8 cellular contexts compared by ENCODE assay signal in the genomic region with DNA sequence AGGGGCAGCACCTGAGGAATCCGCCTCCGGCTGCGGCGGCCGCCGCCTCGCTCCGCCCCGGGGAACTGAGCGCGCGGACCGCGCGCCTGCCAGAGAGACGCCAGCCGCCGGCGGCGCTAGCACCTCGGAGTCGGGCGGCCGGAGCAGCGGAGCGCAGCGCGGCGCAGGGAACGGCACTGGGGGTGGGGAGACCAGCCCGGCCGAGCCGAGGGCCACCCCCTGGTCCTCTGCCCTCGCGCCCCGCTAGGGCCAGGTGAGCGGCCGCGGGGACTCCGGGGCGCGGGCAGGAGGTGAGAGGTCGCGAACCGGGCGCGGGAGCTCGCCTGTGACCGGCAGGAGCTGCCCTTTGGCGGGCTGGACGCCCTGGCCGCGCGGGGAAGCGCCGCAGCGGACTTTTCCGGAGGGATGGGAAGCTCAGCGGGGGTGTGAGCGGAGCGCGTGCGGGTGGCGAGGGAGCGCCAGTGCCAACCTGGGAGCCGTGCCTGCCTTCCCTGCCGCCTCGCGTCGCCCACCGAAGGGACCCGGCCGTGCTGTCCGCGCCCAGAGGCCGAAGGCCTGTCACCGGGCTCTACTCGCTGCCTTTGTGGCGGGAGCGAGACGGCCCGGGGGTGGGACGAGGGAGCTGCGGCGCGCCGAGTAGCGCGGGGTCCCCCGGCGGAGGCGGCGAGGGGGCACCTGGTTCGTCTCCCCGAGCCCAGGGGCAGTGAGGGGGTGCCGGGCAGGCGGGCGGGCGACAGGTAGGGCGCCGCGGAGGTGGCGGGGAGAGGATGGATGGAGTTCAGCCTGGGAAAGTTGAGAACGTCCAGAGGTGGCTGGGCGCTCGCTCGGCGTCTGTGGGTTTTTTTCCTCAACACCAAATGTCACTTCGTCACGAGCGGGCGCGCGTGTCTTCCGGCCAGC. TPM values are rescaled to one million over a fixed set of nuclear protein-coding genes. Genes with fewer than 3 reads are reported as not detected.
A peak's percentile ranks its signal among the peaks of the same experiment; 100 is the strongest.
DNase-seq lines count a peak whose midpoint lies in the region; ATAC-seq, FAIRE-seq and TF ChIP-seq lines count a peak whose summit lies in the region.

A gene (plus strand): TSS at position 92 of the 900 bp plus-strand sequence. CDS start 141,287 bp downstream, outside the sequence.

- H3K23me2 ChIP-seq in H9 (ENCODE audit: insufficient read length, low read depth, low read length, poor library complexity, severe bottlenecking): peaks cover 10% of the 10 kb centered on the region

- peak within 1 kb of the TSS; percentile 38 for H3K4me3 Mint-ChIP-seq in CD8-positive, alpha-beta T cell
- H3K4me3 Mint-ChIP-seq in H9: peak within 1 kb of the TSS; percentile 61 to 81

- H3K9ac ChIP-seq in H9 (ENCODE audit: extremely low read depth, insufficient read length, low read length): no peak within 1 kb of the TSS
- H3K9ac ChIP-seq in HepG2 (ENCODE audit: insufficient read depth, low read depth, low read length): 0 out of 2 replicates have a peak within 1 kb of the TSS, but pooled peaks have one; percentile 8

- no peaks in the 10 kb centered on the region for H3K79me2 ChIP-seq in H9 (ENCODE audit: insufficient read depth, low read length)
- no peaks in the 10 kb centered on the region for H3K79me2 ChIP-seq in HepG2 (ENCODE audit: insufficient read depth, low read length)

- POLR2A ChIA-PET in CD8-positive, alpha-beta T cell (lab: Charles Lee): no interaction called here
- POLR2A ChIA-PET in HepG2 (lab: Yijun Ruan, JAX): no interaction called here

- no peak within 1 kb of the TSS for H2BK20ac ChIP-seq in H9 (ENCODE audit: low read depth, low read length, poor library complexity, severe bottlenecking)

- TF ChIP-seq POLR2A in HepG2 (IDR thresholded peaks at IDR 0.05; ENCODE audit: insufficient read depth in 1 of 2, low read depth in 2 of 2, low read length in 2 of 2): no peak

- TF ChIP-seq CTCF in CD8-positive, alpha-beta T cell (IDR thresholded peaks at IDR 0.05): no peak
- TF ChIP-seq CTCF in H9 (conservative IDR thresholded peaks at IDR 0.05): peak; percentile 57
- peak; percentile 56 for TF ChIP-seq CTCF in HepG2 (CRISPR knock-in tag; IDR thresholded peaks at IDR 0.05)

- TF ChIP-seq EP300 in HepG2 (IDR thresholded peaks at IDR 0.05; ENCODE audit: low read depth in 2 of 2, low read length in 2 of 2) (no peak), HepG2 (CRISPR knock-in tag; IDR thresholded peaks at IDR 0.05; ENCODE audit: borderline replicate concordance) (no peak)

- no peak within 1 kb of the TSS for H3K4me3 ChIP-seq in CD8-positive, alpha-beta T cell (ENCODE audit: low read depth, low read length)
- peak within 1 kb of the TSS; percentile 40 to 76 (median 61); a peak in 5 of 6 replicates for H3K4me3 ChIP-seq in HepG2 (replicated peaks in 1 of 3; ENCODE audit: insufficient read depth in 1 of 3, low read depth in 2 of 3, low read length in 3 of 3)

- no peak within 1 kb of the TSS for H2BK15ac ChIP-seq in H9 (ENCODE audit: low read depth, low read length)

- no peak for FAIRE-seq in HepG2 (lab: Jason Lieb, UNC)

- peak within 1 kb of the TSS; percentile 56 for H3K4me2 ChIP-seq in H9 (ENCODE audit: insufficient read depth, insufficient read length, low read length)
- H3K4me2 ChIP-seq in HepG2 (ENCODE audit: low read depth, low read length): peak within 1 kb of the TSS; percentile 87

- peaks cover 58% of the 10 kb centered on the region for H3K27me3 Mint-ChIP-seq in CD8-positive, alpha-beta T cell (ENCODE audit: low read depth)
- H3K27me3 Mint-ChIP-seq in H9 (ENCODE audit: low read depth): peaks cover 95% of the 10 kb centered on the region

- WGBS in H9 (ENCODE audit: extremely low coverage, insufficient read length, low lambda C conversion rate): no CpG with 5 or more reads among the region's 115 CpGs
- 15% methylated on average over 14 of the region's 115 CpGs for WGBS in HepG2 (ENCODE audit: low lambda C conversion rate)

- no peaks in the 10 kb centered on the region for H3K36me3 ChIP-seq in CD8-positive, alpha-beta T cell (ENCODE audit: insufficient read depth, low read length)
- no peaks in the 10 kb centered on the region for H3K36me3 ChIP-seq in HepG2 (replicated peaks in 1 of 2; ENCODE audit: control insufficient read depth in 1 of 2, insufficient read depth in 2 of 2, low read length in 2 of 2)

- H3K14ac ChIP-seq in H9 (ENCODE audit: insufficient read depth, low read length): no peak within 1 kb of the TSS

- no peak within 1 kb of the TSS for H3T11ph ChIP-seq in H9 (ENCODE audit: low read length)

- H3K9me3 ChIP-seq in CD8-positive, alpha-beta T cell (ENCODE audit: low read length): no peaks in the 10 kb centered on the region
- H3K9me3 ChIP-seq in H9 (ENCODE audit: control insufficient read depth, low read depth, low read length) (no peaks in the 10 kb centered on the region), HepG2 (ENCODE audit: low read length) (no peaks in the 10 kb centered on the region)

- H2AFZ ChIP-seq in H9 (ENCODE audit: low read length): no peak within 1 kb of the TSS
- no peak within 1 kb of the TSS for H2AFZ ChIP-seq in HepG2 (ENCODE audit: low read length)

- H3K36me3 Mint-ChIP-seq in CD8-positive, alpha-beta T cell: no peaks in the 10 kb centered on the region
- H3K36me3 Mint-ChIP-seq in H9 (ENCODE audit: insufficient read depth in 1 of 3, low read depth in 3 of 3): no peaks in the 10 kb centered on the region; a peak in 1 of 7 replicates

- no peaks in the 10 kb centered on the region for H3K4me1 ChIP-seq in CD8-positive, alpha-beta T cell (ENCODE audit: insufficient read depth, low read length)
- H3K4me1 ChIP-seq in H9 (ENCODE audit: insufficient read depth, low read length) (no peaks in the 10 kb centered on the region), HepG2 (ENCODE audit: insufficient read depth, low read length) (peaks cover 10% of the 10 kb centered on the region)

- H2AK5ac ChIP-seq in H9 (ENCODE audit: insufficient read length, low read length): no peak within 1 kb of the TSS

- CTCF ChIA-PET in CD8-positive, alpha-beta T cell (lab: Charles Lee): no interaction called here
- CTCF ChIA-PET in HepG2 (lab: Yijun Ruan, JAX; ENCODE audit: low intra/inter-chr PET ratio, low total read pairs): interaction anchor here (1.2 kb wide), 1 partner anchor 202 kb away, joined by 5 read pairs; no protein-coding TSS in a partner anchor

- no peaks in the 10 kb centered on the region for H3K27me3 ChIP-seq in CD8-positive, alpha-beta T cell (ENCODE audit: insufficient read depth, low read length)
- H3K27me3 ChIP-seq in H9 (ENCODE audit: insufficient read depth, low read length) (peaks cover 46% of the 10 kb centered on the region), HepG2 (ENCODE audit: control insufficient read depth in 1 of 2, insufficient read depth in 2 of 2, low read length in 2 of 2) (peaks cover 4 to 42% of the 10 kb centered on the region in 2 experiments)

- no peaks in the 10 kb centered on the region for H4K20me1 ChIP-seq in H9 (ENCODE audit: control insufficient read depth, insufficient read depth, insufficient read length)
- no peaks in the 10 kb centered on the region for H4K20me1 ChIP-seq in HepG2 (ENCODE audit: insufficient read depth, low read length)

- no peak for DNase-seq in CD8-positive, alpha-beta T cell
- DNase-seq in H9: peak; percentile 74
- DNase-seq in NOMO-1 (lab: John Stamatoyannopoulos, UW; ENCODE audit: unreplicated experiment in 2 of 2): peak; percentile 55 to 76
- DNase-seq in dedifferentiated amniotic fluid mesenchymal stem cell (ENCODE audit: extremely low spot score): peak; percentile 46
- DNase-seq in HepG2 (ENCODE audit: low spot score): peak; percentile 16
- DNase-seq in stimulated activated CD8-positive, alpha-beta memory T cell treated with anti-CD3 and anti-CD28 coated beads, Interleukin-7, amount 100 ng/mL, for 48 hours (ENCODE audit: extremely low read depth in 1 of 2, low read depth in 1 of 2): peak; percentile 1 to 7

- H2BK12ac ChIP-seq in H9 (ENCODE audit: insufficient read length, low read depth, low read length): no peak within 1 kb of the TSS

- peak; percentile 89 for TF ChIP-seq RAD21 in HepG2 (CRISPR knock-in tag; IDR thresholded peaks at IDR 0.05)

- H2BK5ac ChIP-seq in H9 (ENCODE audit: insufficient read length, low read length): no peak within 1 kb of the TSS

- H3K4ac ChIP-seq in H9 (ENCODE audit: low read depth, low read length): no peak within 1 kb of the TSS

- no peak within 1 kb of the TSS for H3K27ac Mint-ChIP-seq in CD8-positive, alpha-beta T cell
- H3K27ac Mint-ChIP-seq in H9: peak within 1 kb of the TSS in 1 of 3 experiments; percentile 65; a peak in 1 of 7 replicates

- H2BK120ac ChIP-seq in H9 (ENCODE audit: low read depth, low read length, poor library complexity, severe bottlenecking): no peak within 1 kb of the TSS

- H4K91ac ChIP-seq in H9 (ENCODE audit: insufficient read length, low read depth, low read length): no peak within 1 kb of the TSS

- intact Hi-C loops in CD8-positive, alpha-beta T cell (cut with DNase I, micrococcal nuclease): no loop called here
- intact Hi-C loops in HepG2 (cut with micrococcal nuclease; ENCODE audit: unreplicated experiment): no loop called here

- no peak within 1 kb of the TSS for H4K5ac ChIP-seq in H9 (ENCODE audit: insufficient read length, low read depth, low read length)

- no peak within 1 kb of the TSS for H3K56ac ChIP-seq in H9 (ENCODE audit: insufficient read length, low read depth, low read length)

- BruUV-seq in HepG2 (replicated peaks; lab: Mats Ljungman, UMichigan): no TSS peak

- no peaks in the 10 kb centered on the region for H3K79me1 ChIP-seq in H9 (ENCODE audit: insufficient read depth, low read depth, low read length, poor library complexity, severe bottlenecking)

- peaks cover 13% of the 10 kb centered on the region for H3K4me1 Mint-ChIP-seq in CD8-positive, alpha-beta T cell (ENCODE audit: low read depth)
- H3K4me1 Mint-ChIP-seq in H9: peaks cover 14 to 40% of the 10 kb centered on the region in 2 experiments

- no peaks in the 10 kb centered on the region for H3K9me3 Mint-ChIP-seq in CD8-positive, alpha-beta T cell
- no peaks in the 10 kb centered on the region; a peak in 1 of 5 replicates for H3K9me3 Mint-ChIP-seq in H9

- in situ Hi-C loops in HepG2 (cut with HindIII; ENCODE audit: extremely low pct_ligation_motif_present, low pct_unique_long_range_greater_than_20kb): no loop called here

- no peak within 1 kb of the TSS for H3K27ac ChIP-seq in CD8-positive, alpha-beta T cell (ENCODE audit: low read depth, low read length)
- no peak within 1 kb of the TSS for H3K27ac ChIP-seq in H9 (ENCODE audit: insufficient read length, low read depth, low read length)
- H3K27ac ChIP-seq in HepG2 (ENCODE audit: extremely low read length, insufficient read depth, low read length): no peak within 1 kb of the TSS

- H3K23ac ChIP-seq in H9 (ENCODE audit: insufficient read length, low read depth, low read length): no peak within 1 kb of the TSS

- H4K8ac ChIP-seq in H9 (replicated peaks; ENCODE audit: insufficient read length, low read depth, low read length): no peak within 1 kb of the TSS

- no peak within 1 kb of the TSS for H3K18ac ChIP-seq in H9 (ENCODE audit: insufficient read length, low read depth, low read length)

- ATAC-seq in CD8-positive, alpha-beta T cell: no peak
- peak; percentile 98 for ATAC-seq in HepG2
- no peak for ATAC-seq in HG03280 (IDR thresholded peaks at IDR 0.05; ENCODE audit: unreplicated experiment)
- ATAC-seq in GM18519 (IDR thresholded peaks at IDR 0.05; ENCODE audit: low FRiP score, unreplicated experiment): no peak

RNA-seq across cellular contexts. Expression of the gene that starts here (rescaled TPM):
- not detected for total RNA-seq in CD8-positive, alpha-beta T cell
- total RNA-seq in H9 (2021): 2.1 and 2.7 TPM in 2 replicates
- total RNA-seq in HepG2 (2016; rRNA removed; fragmentation: Illumina TruSeq; extraction: Trizol): 0.63 and 0.66 TPM in 2 replicates
- total RNA-seq in HepG2 (2016; cell fraction: cytosol; rRNA removed; fragmentation: Illumina TruSeq; extraction: Trizol; ENCODE audit: low read depth): 0.09 and 0.10 TPM in 2 replicates
- total RNA-seq in HepG2 (2016; cell fraction: insoluble cytoplasmic fraction; rRNA removed; fragmentation: Illumina TruSeq; extraction: Trizol): 0.30 and 0.92 TPM in 2 replicates
- 0.25 and 0.31 TPM in 2 replicates for total RNA-seq in HepG2 (2016; cell fraction: membrane; rRNA removed; fragmentation: Illumina TruSeq; extraction: Trizol)
- 0.28 and 0.87 TPM in 2 replicates for total RNA-seq in HepG2 (2016; cell fraction: nucleus; rRNA removed; fragmentation: Illumina TruSeq; extraction: Trizol)
- polyA plus RNA-seq in HepG2 (2011; rRNA removed): 0.17 and 0.42 TPM in 2 replicates
- 0.06 and 0.08 TPM in 2 replicates for polyA plus RNA-seq in HepG2 (2011; cell fraction: cytosol; rRNA removed)
- polyA plus RNA-seq in HepG2 (2011; cell fraction: nucleus; rRNA removed): 0.05 and 0.13 TPM in 2 replicates
- polyA plus RNA-seq in HepG2 (2012): 0.20 and 0.46 TPM in 2 replicates
- 0.10 TPM in 2 replicates for polyA plus RNA-seq in HepG2 (2016; cell fraction: cytosol; fragmentation: Illumina TruSeq; extraction: Trizol; ENCODE audit: low read depth)
- 0.38 and 0.59 TPM in 2 replicates for polyA plus RNA-seq in HepG2 (2016; cell fraction: insoluble cytoplasmic fraction; fragmentation: Illumina TruSeq; extraction: Trizol; ENCODE audit: low read depth)
- 0.22 and 0.25 TPM in 2 replicates for polyA plus RNA-seq in HepG2 (2016; cell fraction: membrane; fragmentation: Illumina TruSeq; extraction: Trizol; ENCODE audit: low read depth)
- polyA plus RNA-seq in HepG2 (2016; cell fraction: nucleus; fragmentation: Illumina TruSeq; extraction: Trizol; ENCODE audit: insufficient read depth, low read depth): 0.32 and 0.41 TPM in 2 replicates
- 2.4 and 27.2 TPM in 2 replicates for polyA minus RNA-seq in HepG2 (2011; rRNA and poly(A)+ RNA removed; ENCODE audit: low replicate concordance)
- 0.18 and 1.2 TPM in 2 replicates for polyA minus RNA-seq in HepG2 (2011; cell fraction: cytosol; rRNA and poly(A)+ RNA removed)
- polyA minus RNA-seq in HepG2 (2011; cell fraction: nucleus; rRNA and poly(A)+ RNA removed): 0.77 and 1.6 TPM in 2 replicates

Comparison
In these comparisons a context has a peak if more than half of its experiments do, and no peak if none do; other contexts are left out.
1. DNase-seq: peak in H9 (single experiment), NOMO-1 (2 of 2), dedifferentiated amniotic fluid mesenchymal stem cell (single experiment), HepG2 (single experiment) and stimulated activated CD8-positive, alpha-beta memory T cell treated with anti-CD3 and anti-CD28 coated beads, Interleukin-7, amount 100 ng/mL, for 48 hours (2 of 2); none in CD8-positive, alpha-beta T cell (0 of 7).